ENCODE assay signal across 1 cellular context in genomic region chr11:66344550-66345315, GRCh38.
TF ChIP-seq lines count a peak whose summit lies in the region.

Gene BRMS1, minus strand, starts transcription at chr11:66345104. Its CDS starts 2,870 bp downstream, at chr11:66342234.

TF ChIP-seq in WTC11, 78 proteins besides CTCF, POLR2A, EP300 and RAD21 (continued from another document):
- TF ChIP-seq ARID4B (CRISPR knock-in tag; IDR thresholded peaks at IDR 0.05; ENCODE audit: borderline replicate concordance) = peak; percentile 95; the same call in 1 of the 2 replicates
- peak; percentile 67 for TF ChIP-seq NFYB (CRISPR knock-in tag; conservative IDR thresholded peaks at IDR 0.05; ENCODE audit: low read depth)
- TF ChIP-seq AR (CRISPR knock-in tag; IDR thresholded peaks at IDR 0.05) = no peak
- TF ChIP-seq TEAD1 (CRISPR knock-in tag; IDR thresholded peaks at IDR 0.05) = peak; percentile 76; the same call in 1 of the 2 replicates
- peak; percentile 74 for TF ChIP-seq SMAD3 (CRISPR knock-in tag; IDR thresholded peaks at IDR 0.05; ENCODE audit: borderline replicate concordance)
- TF ChIP-seq USF2 (CRISPR knock-in tag; IDR thresholded peaks at IDR 0.05) = no peak
- peak; percentile 75; the same call in 1 of the 2 replicates for TF ChIP-seq CBFB (CRISPR knock-in tag; IDR thresholded peaks at IDR 0.05; ENCODE audit: low read depth)
- TF ChIP-seq AFF4 (CRISPR knock-in tag; IDR thresholded peaks at IDR 0.05; ENCODE audit: borderline replicate concordance) = peak; percentile 57; the same call in 1 of the 2 replicates
- TF ChIP-seq ZNF281 (CRISPR knock-in tag; IDR thresholded peaks at IDR 0.05) = 0 out of 2 replicates have a peak, but pooled peaks have one; percentile 14
